Comparison of ENCODE assay signal across 1 cellular context in the genomic region with DNA sequence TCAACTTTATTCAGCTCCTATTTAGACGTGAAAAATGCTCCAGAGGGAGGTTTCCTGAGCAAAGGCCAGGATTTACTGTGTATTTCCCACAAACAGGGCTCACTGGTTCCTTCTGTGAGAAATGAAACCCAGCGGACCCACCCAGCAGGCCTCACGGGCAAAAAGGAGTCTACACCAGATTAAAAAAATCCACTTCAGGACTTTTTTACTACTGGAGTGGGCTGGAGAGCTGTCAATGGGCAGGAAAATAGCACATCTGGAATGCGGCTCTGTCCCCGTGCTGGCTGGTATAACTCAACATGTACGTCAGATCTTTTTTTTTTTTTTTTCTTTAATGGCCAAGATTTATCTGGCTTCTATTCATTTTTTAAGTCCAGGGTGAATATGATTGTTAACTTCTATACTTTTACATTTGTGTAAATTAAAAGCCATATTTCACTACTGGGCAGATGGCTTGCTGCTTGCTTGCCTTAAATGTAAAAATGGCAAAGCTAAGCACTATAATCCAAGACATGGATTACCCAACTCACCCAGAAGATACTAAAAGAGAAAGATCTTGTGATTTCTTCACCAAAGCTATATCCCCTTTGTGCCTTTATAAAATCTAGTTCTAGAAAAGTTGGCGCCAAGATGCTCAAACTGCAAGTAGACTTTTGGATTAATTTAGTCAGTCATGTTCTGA.
TF ChIP-seq lines count a peak whose summit lies in the region.

No MANE protein-coding gene starts in this region.

TF ChIP-seq in HepG2, 621 proteins besides CTCF, POLR2A, EP300 and RAD21 (continued from another document):
- TF ChIP-seq ETS1 (CRISPR knock-in tag; IDR thresholded peaks at IDR 0.05) (no peak), ZNF484 (CRISPR knock-in tag; IDR thresholded peaks at IDR 0.05; ENCODE audit: borderline replicate concordance, low read depth) (no peak), ZNF441 (CRISPR knock-in tag; IDR thresholded peaks at IDR 0.05; ENCODE audit: borderline replicate concordance) (no peak), ZBTB38 (CRISPR knock-in tag; IDR thresholded peaks at IDR 0.05) (no peak), PAX8 (CRISPR knock-in tag; IDR thresholded peaks at IDR 0.05; ENCODE audit: borderline replicate concordance) (no peak), NFKB2 (CRISPR knock-in tag; IDR thresholded peaks at IDR 0.05; ENCODE audit: borderline replicate concordance) (no peak), SMARCE1 (IDR thresholded peaks at IDR 0.05; ENCODE audit: borderline replicate concordance) (no peak), ZNF772 (CRISPR knock-in tag; IDR thresholded peaks at IDR 0.05) (no peak), ZFP82 (CRISPR knock-in tag; IDR thresholded peaks at IDR 0.05; ENCODE audit: borderline replicate concordance) (no peak), ZMYM3 (CRISPR knock-in tag; IDR thresholded peaks at IDR 0.05) (no peak), TFE3 (CRISPR knock-in tag; IDR thresholded peaks at IDR 0.05) (no peak), ARNT2 (CRISPR knock-in tag; IDR thresholded peaks at IDR 0.05; ENCODE audit: low read depth) (no peak), ZNF879 (CRISPR knock-in tag; IDR thresholded peaks at IDR 0.05) (no peak), ZNF33B (CRISPR knock-in tag; IDR thresholded peaks at IDR 0.05) (no peak)
- TF ChIP-seq, protein P1, sequence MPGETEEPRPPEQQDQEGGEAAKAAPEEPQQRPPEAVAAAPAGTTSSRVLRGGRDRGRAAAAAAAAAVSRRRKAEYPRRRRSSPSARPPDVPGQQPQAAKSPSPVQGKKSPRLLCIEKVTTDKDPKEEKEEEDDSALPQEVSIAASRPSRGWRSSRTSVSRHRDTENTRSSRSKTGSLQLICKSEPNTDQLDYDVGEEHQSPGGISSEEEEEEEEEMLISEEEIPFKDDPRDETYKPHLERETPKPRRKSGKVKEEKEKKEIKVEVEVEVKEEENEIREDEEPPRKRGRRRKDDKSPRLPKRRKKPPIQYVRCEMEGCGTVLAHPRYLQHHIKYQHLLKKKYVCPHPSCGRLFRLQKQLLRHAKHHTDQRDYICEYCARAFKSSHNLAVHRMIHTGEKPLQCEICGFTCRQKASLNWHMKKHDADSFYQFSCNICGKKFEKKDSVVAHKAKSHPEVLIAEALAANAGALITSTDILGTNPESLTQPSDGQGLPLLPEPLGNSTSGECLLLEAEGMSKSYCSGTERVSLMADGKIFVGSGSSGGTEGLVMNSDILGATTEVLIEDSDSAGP (CRISPR knock-in tag; IDR thresholded peaks at IDR 0.05; ENCODE audit: borderline replicate concordance): no peak
- TF ChIP-seq, protein P2, sequence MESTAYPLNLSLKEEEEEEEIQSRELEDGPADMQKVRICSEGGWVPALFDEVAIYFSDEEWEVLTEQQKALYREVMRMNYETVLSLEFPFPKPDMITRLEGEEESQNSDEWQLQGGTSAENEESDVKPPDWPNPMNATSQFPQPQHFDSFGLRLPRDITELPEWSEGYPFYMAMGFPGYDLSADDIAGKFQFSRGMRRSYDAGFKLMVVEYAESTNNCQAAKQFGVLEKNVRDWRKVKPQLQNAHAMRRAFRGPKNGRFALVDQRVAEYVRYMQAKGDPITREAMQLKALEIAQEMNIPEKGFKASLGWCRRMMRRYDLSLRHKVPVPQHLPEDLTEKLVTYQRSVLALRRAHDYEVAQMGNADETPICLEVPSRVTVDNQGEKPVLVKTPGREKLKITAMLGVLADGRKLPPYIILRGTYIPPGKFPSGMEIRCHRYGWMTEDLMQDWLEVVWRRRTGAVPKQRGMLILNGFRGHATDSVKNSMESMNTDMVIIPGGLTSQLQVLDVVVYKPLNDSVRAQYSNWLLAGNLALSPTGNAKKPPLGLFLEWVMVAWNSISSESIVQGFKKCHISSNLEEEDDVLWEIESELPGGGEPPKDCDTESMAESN (CRISPR knock-in tag; conservative IDR thresholded peaks at IDR 0.05): no peak
- TF ChIP-seq, protein P3, sequence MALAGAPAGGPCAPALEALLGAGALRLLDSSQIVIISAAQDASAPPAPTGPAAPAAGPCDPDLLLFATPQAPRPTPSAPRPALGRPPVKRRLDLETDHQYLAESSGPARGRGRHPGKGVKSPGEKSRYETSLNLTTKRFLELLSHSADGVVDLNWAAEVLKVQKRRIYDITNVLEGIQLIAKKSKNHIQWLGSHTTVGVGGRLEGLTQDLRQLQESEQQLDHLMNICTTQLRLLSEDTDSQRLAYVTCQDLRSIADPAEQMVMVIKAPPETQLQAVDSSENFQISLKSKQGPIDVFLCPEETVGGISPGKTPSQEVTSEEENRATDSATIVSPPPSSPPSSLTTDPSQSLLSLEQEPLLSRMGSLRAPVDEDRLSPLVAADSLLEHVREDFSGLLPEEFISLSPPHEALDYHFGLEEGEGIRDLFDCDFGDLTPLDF (CRISPR knock-in tag; IDR thresholded peaks at IDR 0.05): no peak
